ENCODE assay signal across 9 cellular contexts in the genomic region with DNA sequence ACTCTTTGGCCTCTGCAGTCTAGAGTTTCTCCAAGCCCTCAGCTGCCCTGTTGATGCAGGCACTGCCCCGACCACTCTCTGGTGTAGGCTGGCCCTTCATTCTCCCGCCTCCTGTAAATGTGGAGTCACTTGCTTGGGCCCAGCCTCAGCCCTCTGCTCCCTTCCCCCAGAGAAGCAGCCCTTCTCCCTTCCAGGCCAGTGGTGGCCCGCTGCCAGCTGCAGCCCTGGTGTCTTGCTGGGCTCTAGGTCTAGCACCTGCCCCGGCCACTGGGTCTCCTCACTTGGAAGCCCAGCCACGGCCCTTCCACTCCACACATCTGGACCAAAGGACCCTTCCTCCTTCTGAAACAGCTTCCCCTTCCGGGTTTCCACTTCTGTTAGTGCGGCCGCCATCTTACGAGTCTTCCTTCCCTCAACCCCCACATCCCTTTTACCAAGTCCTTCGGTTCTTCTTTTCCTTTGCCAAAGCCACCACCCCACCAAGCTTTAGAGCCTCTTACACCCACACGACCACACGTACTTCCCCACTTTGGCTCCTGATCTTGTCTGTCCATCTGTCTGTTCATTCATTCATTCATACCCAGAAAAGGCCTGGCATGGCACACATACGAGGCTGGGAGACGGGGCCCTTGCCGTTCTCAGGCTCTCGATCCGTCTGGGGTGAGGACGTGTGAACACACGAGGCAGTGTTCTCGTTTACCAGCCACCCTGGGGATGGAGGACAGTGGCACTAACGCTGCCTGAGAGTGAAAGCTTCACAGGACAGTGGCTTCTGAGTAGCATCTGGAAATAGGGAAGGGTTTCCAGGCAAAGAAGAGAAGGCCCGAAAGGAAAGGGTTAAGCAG.
DNase-seq lines count a peak whose midpoint lies in the region; ATAC-seq and TF ChIP-seq lines count a peak whose summit lies in the region.
"Had no signal": no experiment of that assay in that cellular context is flagged by ENCODE, and none has a peak within 500 bp of the region (broad histone marks: within the 10 kb centered on the region; RNA-seq: fewer than 3 reads in every experiment).

No MANE protein-coding gene starts in this region.

- CTCF ChIA-PET in Caco-2 (lab: Charles Lee) = interaction anchor here (1.8 kb wide), 1 partner anchor 11 kb away, joined by 6 read pairs; no protein-coding TSS in a partner anchor

- no peaks in the 10 kb centered on the region for H3K9me3 ChIP-seq in Caco-2
- H3K9me3 ChIP-seq: ovary had no signal

- no peak overlapping the region for H3K4me3 ChIP-seq in Caco-2 (ENCODE audit: low read depth, low read length)
- H3K4me3 ChIP-seq: ovary had no signal

- H3K27me3 ChIP-seq in Caco-2 (replicated peaks; ENCODE audit: control insufficient read depth, insufficient read depth, low read length) = no peaks in the 10 kb centered on the region
- H3K27me3 ChIP-seq: ovary had no signal

- POLR2A ChIA-PET in Caco-2 (lab: Charles Lee) = interaction anchor here (0.6 kb wide), 1 partner anchor 344 kb away, joined by 3 read pairs; the partner anchor contains the start of gene CRK

- no peak for TF ChIP-seq CTCF in Caco-2 (IDR thresholded peaks at IDR 0.05; ENCODE audit: insufficient read depth in 1 of 2, low read depth in 1 of 2, low read length in 1 of 2, severe bottlenecking in 1 of 2, unreplicated experiment in 1 of 2)
- no peak for TF ChIP-seq CTCF in omental fat pad (IDR thresholded peaks at IDR 0.05)

- H3K4me1 ChIP-seq in Caco-2 = peaks cover 42% of the 10 kb centered on the region

- H3K27ac ChIP-seq in cingulate gyrus (ENCODE audit: low read depth, low read length) = peak overlapping the region; percentile 83
- H3K27ac ChIP-seq: ovary had no signal

- no peaks in the 10 kb centered on the region for H3K36me3 Mint-ChIP-seq in Caco-2 (ENCODE audit: insufficient read depth, unreplicated experiment)

- intact Hi-C loops in Caco-2 (cut with micrococcal nuclease; ENCODE audit: unreplicated experiment) = no loop called here

- peaks cover 33% of the 10 kb centered on the region for H3K4me1 Mint-ChIP-seq in Caco-2 (ENCODE audit: low read depth, unreplicated experiment)

- peak; percentile 7 for ATAC-seq in omental fat pad (ENCODE audit: low FRiP score)
- no peak for ATAC-seq in HG02763 (IDR thresholded peaks at IDR 0.05; ENCODE audit: unreplicated experiment)
- no peak for ATAC-seq in GM18858 (IDR thresholded peaks at IDR 0.05; ENCODE audit: unreplicated experiment)

- no peak for DNase-seq in Caco-2
- DNase-seq in NCI-H2196 (lab: John Stamatoyannopoulos, UW; ENCODE audit: unreplicated experiment) = peak; percentile 75
- no peak for DNase-seq in omental fat pad (ENCODE audit: low spot score)
- no peak for DNase-seq in middle frontal gyrus (ENCODE audit: extremely low spot score, low spot score)
- DNase-seq in DMS79 treated with DMSO at 0.1 percent for 48 hours (lab: John Stamatoyannopoulos, UW) = no peak

- no peaks in the 10 kb centered on the region for H3K27me3 Mint-ChIP-seq in Caco-2 (ENCODE audit: insufficient read depth, unreplicated experiment)

- peak overlapping the region; percentile 73 for H3K27ac Mint-ChIP-seq in Caco-2 (ENCODE audit: unreplicated experiment)

- H3K4me3 Mint-ChIP-seq in Caco-2 (ENCODE audit: unreplicated experiment) = peak overlapping the region; percentile 85

- BruUV-seq in Caco-2 (replicated peaks; lab: Mats Ljungman, UMichigan) = no TSS peak

- H3K36me3 ChIP-seq in Caco-2 (ENCODE audit: control insufficient read depth, insufficient read depth, low read length) = no peaks in the 10 kb centered on the region
- H3K36me3 ChIP-seq: ovary had no signal

- H3K9me3 Mint-ChIP-seq in Caco-2 (ENCODE audit: unreplicated experiment) = no peaks in the 10 kb centered on the region
